In the genomic region with DNA sequence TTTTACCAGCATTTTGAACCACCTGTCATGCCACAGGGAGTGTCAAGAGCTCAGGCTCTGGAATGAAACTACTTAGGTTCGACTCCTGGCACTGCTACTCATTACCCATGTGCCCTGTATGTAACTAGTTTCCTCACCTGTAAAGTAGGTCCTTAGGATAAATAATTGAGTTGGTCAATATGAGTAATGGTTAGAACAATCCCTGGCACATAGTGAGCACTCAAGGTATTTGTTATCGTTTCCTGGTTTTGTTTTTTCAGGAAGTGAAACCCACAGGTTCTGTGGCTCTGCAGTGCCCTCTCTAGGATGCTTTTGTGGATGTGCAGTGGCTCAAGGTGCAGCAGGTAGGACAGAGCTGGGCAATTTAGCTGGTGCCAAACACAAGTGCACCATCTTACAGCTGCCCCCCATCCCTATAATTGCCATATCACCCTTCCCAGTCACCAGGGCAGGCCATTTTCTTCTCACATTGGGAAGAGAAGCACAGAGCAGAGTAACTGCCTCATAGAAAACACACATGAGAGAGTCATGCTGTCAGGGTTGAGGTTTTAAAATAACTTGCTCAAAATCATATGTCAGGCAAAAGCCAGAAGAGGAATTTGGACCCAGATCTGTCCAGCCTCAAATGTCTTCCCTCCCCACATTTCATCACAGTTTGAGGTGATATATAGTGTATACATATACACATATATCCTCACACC, we compare ENCODE assay signal across 8 cellular contexts.
DNase-seq lines count a peak whose midpoint lies in the region; ATAC-seq and TF ChIP-seq lines count a peak whose summit lies in the region.

No MANE protein-coding gene starts in this region.

- DNase-seq in GM12865 (ENCODE audit: low read depth) (peak; percentile 62), SK-MEL-5 (ENCODE audit: low read depth, low spot score) (peak; percentile 26), islet precursor cell (peak; percentile 62), KG1 (lab: John Stamatoyannopoulos, UW) (no peak), DMS 273 (lab: John Stamatoyannopoulos, UW; ENCODE audit: unreplicated experiment) (no peak), psoas muscle (no peak)

- no peak overlapping the region for H3K27ac ChIP-seq in psoas muscle

- in situ Hi-C loops in SK-MEL-5 (cut with HindIII; ENCODE audit: low pct_unique_long_range_greater_than_20kb, low sequenced_read_pairs): no loop called here

- no peak overlapping the region for H3K4me3 ChIP-seq in GM12865 (ENCODE audit: low read depth, low read length)
- H3K4me3 ChIP-seq in psoas muscle: no peak overlapping the region

- H3K27me3 ChIP-seq in psoas muscle (ENCODE audit: insufficient read depth in 3 of 3, low read length in 2 of 3): no peaks in the 10 kb centered on the region

- H3K9me3 ChIP-seq in psoas muscle: no peaks in the 10 kb centered on the region

- TF ChIP-seq CTCF in GM12865 (IDR thresholded peaks at IDR 0.05; ENCODE audit: insufficient read depth, low read depth, low read length, missing control alignments) (peak; percentile 60), psoas muscle (IDR thresholded peaks at IDR 0.05) (no peak)

- no peaks in the 10 kb centered on the region for H3K36me3 ChIP-seq in psoas muscle (ENCODE audit: insufficient read depth in 1 of 2, low read depth in 1 of 2)

- ATAC-seq in GM19438 (IDR thresholded peaks at IDR 0.05; ENCODE audit: low read depth, unreplicated experiment): peak; percentile 93
- ATAC-seq in HG03432 (IDR thresholded peaks at IDR 0.05; ENCODE audit: unreplicated experiment): peak; percentile 95
- no peak for ATAC-seq in psoas muscle

- intact Hi-C loops in psoas muscle (cut with DNase I): loop anchor here in 1 of 2 donors (10.0 kb wide), 1 partner anchor 374 kb away; no protein-coding TSS in a partner anchor

- peaks cover 7% of the 10 kb centered on the region for H3K4me1 ChIP-seq in psoas muscle

- WGBS in psoas muscle, 3 donors: 71 to 83% (median 77%) methylated on average over 2 of the region's 2 CpGs

Comparison
In these comparisons a context has a peak if more than half of its experiments do, and no peak if none do; other contexts are left out.
1. DNase-seq: peak in GM12865 (single experiment), SK-MEL-5 (single experiment) and islet precursor cell (single experiment); none in KG1 (single experiment), DMS 273 (single experiment) and psoas muscle (0 of 2).
2. ATAC-seq: peak in GM19438 (single experiment) and HG03432 (single experiment); none in psoas muscle (0 of 4).